1 cellular context compared by ENCODE assay signal in genomic region chr2:47737191-47737975, GRCh38.
TF ChIP-seq lines count a peak whose summit lies in the region.

No MANE protein-coding gene starts in this region.

TF ChIP-seq in GM23338, 12 proteins besides CTCF, POLR2A, EP300 and RAD21 (continued from another document):
- TF ChIP-seq ZNF331 (CRISPR knock-in tag; IDR thresholded peaks at IDR 0.05; ENCODE audit: low read depth): no peak
